26 cellular contexts compared by ENCODE assay signal in the genomic region with DNA sequence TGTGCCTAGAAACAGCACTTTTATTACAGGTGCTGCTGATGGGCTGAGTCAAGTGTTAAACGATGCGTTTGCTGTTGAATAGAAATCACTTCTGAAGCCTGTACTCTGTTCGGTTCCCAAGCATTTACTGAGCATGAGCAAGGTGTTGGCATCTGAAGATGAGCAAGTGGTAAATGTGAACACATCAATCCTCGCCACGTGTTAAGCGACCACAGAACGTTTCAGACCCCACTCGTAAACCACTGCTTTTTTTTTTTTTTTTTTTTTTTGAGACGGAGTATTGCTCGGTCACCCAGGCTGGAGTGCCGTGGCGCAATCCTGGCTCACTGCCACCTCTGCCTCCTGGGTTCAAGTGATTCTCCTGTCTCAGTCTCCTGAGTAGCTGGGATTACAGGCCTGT.
"Had no signal": no experiment of that assay in that cellular context is flagged by ENCODE, and none has a peak within 500 bp of the region (broad histone marks: within the 10 kb centered on the region; RNA-seq: fewer than 3 reads in every experiment).

No MANE protein-coding gene starts in this region.

- H3K27me3 Mint-ChIP-seq: activated naive CD4-positive, alpha-beta T cell treated with anti-CD3 and anti-CD28 coated beads, Interleukin-2, amount 50 U/mL, for 24 hours; progenitor cell of endocrine pancreas had no signal

- DNase-seq: activated CD4-positive, alpha-beta T cell treated with anti-CD3 and anti-CD28 coated beads for 36 hours; activated CD4-positive, CD25-positive, alpha-beta regulatory T cell; activated CD8-positive, alpha-beta memory T cell treated with anti-CD3 and anti-CD28 coated beads, Interleukin-2, amount 10 ng/mL, durations not matched to agents 7 days and 5 days; activated CD8-positive, alpha-beta T cell treated with anti-CD3 and anti-CD28 coated beads, Interleukin-2, amount 10 ng/mL, durations not matched to agents 7 days and 5 days; activated T-cell treated with anti-CD3 and anti-CD28 coated beads, Interleukin-2, amount 50 U/mL, for 48 hours; anterior cingulate cortex; endodermal cell; foreskin keratinocyte; heart left ventricle; hypothalamus; lower lobe of right lung; mesendoderm; nephron progenitor cell; ovary; right lobe of liver; stimulated activated CD4-positive, alpha-beta T cell treated with anti-CD3 and anti-CD28 coated beads, Interleukin-2, amount 100 ng/mL, for 48 hours; tibial artery; upper lobe of right lung had no signal

- H3K9me3 Mint-ChIP-seq: activated naive CD4-positive, alpha-beta T cell treated with anti-CD3 and anti-CD28 coated beads, Interleukin-2, amount 50 U/mL, for 24 hours; activated T-helper 2 cell treated with anti-CD3 and anti-CD28 coated beads, Interferon-gamma antibody, Interleukin-2, Interleukin-4, amounts not matched to agents 10 μg/mL and 5 μg/mL and 100 μg/mL, durations not matched to agents 14 hours and 24 hours and 36 hours; central memory CD8-positive, alpha-beta T cell; dendritic cell treated with granulocyte-macrophage colony-stimulating factor and Interleukin-4, amounts not matched to agents 40 ng/mL and 50 ng/mL, for 4 days; stimulated activated memory B cell treated with anti-CD40 and anti-IgM and Interleukin-4, amounts not matched to agents 10 μg/mL and 1 μg/mL and 100 μg/mL, for 72 hours had no signal

- ATAC-seq: activated CD4-positive, alpha-beta T cell treated with anti-CD3 and anti-CD28 coated beads for 36 hours; activated CD8-positive, alpha-beta memory T cell treated with anti-CD3 and anti-CD28 coated beads, Interleukin-2, amount 10 ng/mL, durations not matched to agents 7 days and 5 days; activated CD8-positive, alpha-beta T cell treated with anti-CD3 and anti-CD28 coated beads, Interleukin-2, amount 10 ng/mL, durations not matched to agents 7 days and 5 days; esophagus mucosa; foreskin keratinocyte; left lung; lower lobe of right lung; right lobe of liver; upper lobe of right lung had no signal

- H3K36me3 Mint-ChIP-seq: activated CD8-positive, alpha-beta memory T cell treated with anti-CD3 and anti-CD28 coated beads, Interleukin-2, amount 10 ng/mL, durations not matched to agents 7 days and 5 days; activated naive CD4-positive, alpha-beta T cell treated with anti-CD3 and anti-CD28 coated beads, Interleukin-2, amount 50 U/mL, for 24 hours; stimulated activated memory B cell treated with anti-CD40 and anti-IgM and Interleukin-4, amounts not matched to agents 10 μg/mL and 1 μg/mL and 100 μg/mL, for 72 hours had no signal

- H3K4me1 Mint-ChIP-seq: activated CD4-positive, alpha-beta T cell treated with anti-CD3 and anti-CD28 coated beads for 36 hours; activated CD8-positive, alpha-beta memory T cell treated with anti-CD3 and anti-CD28 coated beads, Interleukin-2, amount 10 ng/mL, durations not matched to agents 7 days and 5 days; activated naive CD4-positive, alpha-beta T cell treated with anti-CD3 and anti-CD28 coated beads, Interleukin-2, amount 50 U/mL, for 24 hours; central memory CD8-positive, alpha-beta T cell; endodermal cell; stimulated activated memory B cell treated with anti-CD40 and anti-IgM and Interleukin-4, amounts not matched to agents 10 μg/mL and 1 μg/mL and 100 μg/mL, for 72 hours had no signal

- H3K4me3 Mint-ChIP-seq: activated CD4-positive, alpha-beta T cell treated with anti-CD3 and anti-CD28 coated beads for 36 hours; activated CD8-positive, alpha-beta memory T cell treated with anti-CD3 and anti-CD28 coated beads, Interleukin-2, amount 10 ng/mL, durations not matched to agents 7 days and 5 days; activated CD8-positive, alpha-beta T cell treated with anti-CD3 and anti-CD28 coated beads, Interleukin-2, amount 10 ng/mL, durations not matched to agents 7 days and 5 days; activated naive CD4-positive, alpha-beta T cell treated with anti-CD3 and anti-CD28 coated beads, Interleukin-2, amount 50 U/mL, for 24 hours; central memory CD8-positive, alpha-beta T cell; dendritic cell treated with granulocyte-macrophage colony-stimulating factor and Interleukin-4, amounts not matched to agents 40 ng/mL and 50 ng/mL, for 4 days; endodermal cell; nephron progenitor cell; stimulated activated memory B cell treated with anti-CD40 and anti-IgM and Interleukin-4, amounts not matched to agents 10 μg/mL and 1 μg/mL and 100 μg/mL, for 72 hours had no signal

- H3K27ac Mint-ChIP-seq: activated CD4-positive, alpha-beta T cell treated with anti-CD3 and anti-CD28 coated beads for 36 hours; activated CD8-positive, alpha-beta memory T cell treated with anti-CD3 and anti-CD28 coated beads, Interleukin-2, amount 10 ng/mL, durations not matched to agents 7 days and 5 days; activated CD8-positive, alpha-beta T cell treated with anti-CD3 and anti-CD28 coated beads, Interleukin-2, amount 10 ng/mL, durations not matched to agents 7 days and 5 days; activated naive CD4-positive, alpha-beta T cell treated with anti-CD3 and anti-CD28 coated beads, Interleukin-2, amount 50 U/mL, for 24 hours; activated T-helper 2 cell treated with anti-CD3 and anti-CD28 coated beads, Interferon-gamma antibody, Interleukin-2, Interleukin-4, amounts not matched to agents 10 μg/mL and 5 μg/mL and 100 μg/mL, durations not matched to agents 14 hours and 24 hours and 36 hours; dendritic cell treated with granulocyte-macrophage colony-stimulating factor and Interleukin-4, amounts not matched to agents 40 ng/mL and 50 ng/mL, for 4 days; endodermal cell; nephron progenitor cell; progenitor cell of endocrine pancreas; stimulated activated memory B cell treated with anti-CD40 and anti-IgM and Interleukin-4, amounts not matched to agents 10 μg/mL and 1 μg/mL and 100 μg/mL, for 72 hours had no signal
